ENCODE assay signal across 21 cellular contexts in genomic region chr6:169775321-169775720, GRCh38.
"Had no signal": no experiment of that assay in that cellular context is flagged by ENCODE, and none has a peak within 500 bp of the region (broad histone marks: within the 10 kb centered on the region; RNA-seq: fewer than 3 reads in every experiment).

No MANE protein-coding gene starts in this region.

- H3K27me3 Mint-ChIP-seq: naive thymus-derived CD8-positive, alpha-beta T cell had no signal

- ATAC-seq: left colon; left ventricle myocardium superior; mucosa of descending colon; naive thymus-derived CD8-positive, alpha-beta T cell; right cardiac atrium had no signal

- H3K4me3 ChIP-seq: hepatocyte, mucosa of descending colon, ovary, stomach, thyroid gland, upper lobe of left lung, vagina had no signal

- H3K4me3 Mint-ChIP-seq: endodermal cell; naive thymus-derived CD8-positive, alpha-beta T cell; neural crest cell had no signal

- H3K36me3 ChIP-seq: ovary had no signal

- H3K4me1 Mint-ChIP-seq: naive thymus-derived CD8-positive, alpha-beta T cell; neural crest cell had no signal

- H3K79me2 ChIP-seq: hepatocyte had no signal

- H3K4me2 ChIP-seq: hepatocyte had no signal

- H3K27me3 ChIP-seq: hepatocyte, ovary, stomach, thyroid gland, upper lobe of left lung, vagina had no signal

- H3K4me1 ChIP-seq: stomach, vagina had no signal

- H3K9me3 Mint-ChIP-seq: endodermal cell, neural crest cell had no signal

- H2AFZ ChIP-seq: hepatocyte had no signal

- H3K27ac ChIP-seq: hepatocyte, ovary, stomach, thyroid gland, upper lobe of left lung, vagina had no signal

- H3K9me3 ChIP-seq: mucosa of descending colon, ovary, stomach, thyroid gland, upper lobe of left lung, vagina had no signal

- H3K27ac Mint-ChIP-seq: endodermal cell had no signal

- DNase-seq: dermis blood vessel endothelial cell; effector CD4-positive, alpha-beta T cell; endodermal cell; erythroblast; foreskin melanocyte; left colon; left ventricle myocardium superior; mucosa of descending colon; naive thymus-derived CD8-positive, alpha-beta T cell; nucleus accumbens; ovary; right cardiac atrium; small intestine; stimulated activated CD4-positive, alpha-beta T cell treated with anti-CD3 and anti-CD28 coated beads, Interleukin-12 subunit alpha, Interleukin-12 subunit beta, amount 100 ng/mL, for 4 hours; stimulated activated naive CD4-positive, alpha-beta T cell; stomach; thyroid gland; upper lobe of left lung had no signal
